8 cellular contexts compared by ENCODE assay signal in genomic region chr2:171434671-171434980, GRCh38. TPM values are rescaled to one million over a fixed set of nuclear protein-coding genes. Genes with fewer than 3 reads are reported as not detected.
A peak's percentile ranks its signal among the peaks of the same experiment; 100 is the strongest.
DNase-seq lines count a peak whose midpoint lies in the region; ATAC-seq and TF ChIP-seq lines count a peak whose summit lies in the region.

No MANE protein-coding gene starts in this region.

- no peak for ATAC-seq in HG02840 (IDR thresholded peaks at IDR 0.05; ENCODE audit: low FRiP score, unreplicated experiment)
- no peak for ATAC-seq in HG03039 (IDR thresholded peaks at IDR 0.05; ENCODE audit: unreplicated experiment)

- peak overlapping the region; percentile 67 to 97 (median 86) for H3K27ac Mint-ChIP-seq in CD8-positive, alpha-beta memory T cell

- H3F3A ChIP-seq in Loucy (ENCODE audit: low read depth): no peaks in the 10 kb centered on the region

- peaks cover 9 to 45% (median 20%) of the 10 kb centered on the region in 3 donors for H3K36me3 Mint-ChIP-seq in CD8-positive, alpha-beta memory T cell

- CTCF ChIA-PET in CD8-positive, alpha-beta memory T cell (lab: Charles Lee): interaction anchor here (1.0 to 3.3 kb wide), 2 partner anchors 18 to 479 kb away, joined by 3 to 12 read pairs; no protein-coding TSS in a partner anchor

- peaks cover 7% of the 10 kb centered on the region for H4K20me1 ChIP-seq in Loucy (ENCODE audit: insufficient read depth, low read length, poor library complexity, severe bottlenecking)

- peak overlapping the region; percentile 89 for H3K4me3 ChIP-seq in CD8-positive, alpha-beta memory T cell (ENCODE audit: low read length)
- H3K4me3 ChIP-seq in Loucy (ENCODE audit: low read length, poor library complexity, severe bottlenecking): peak overlapping the region; percentile 91
- H3K4me3 ChIP-seq in cardiac fibroblast (replicated peaks in 1 of 2; ENCODE audit: low read depth in 2 of 2, low read length in 2 of 2): peak overlapping the region; percentile 74 to 82
- peak overlapping the region; percentile 48 to 78 for H3K4me3 ChIP-seq in uterus

- TF ChIP-seq POLR2A in uterus (IDR thresholded peaks at IDR 0.05): no peak

- H3K27ac ChIP-seq in CD8-positive, alpha-beta memory T cell (ENCODE audit: low read depth, low read length): peak overlapping the region; percentile 87
- H3K27ac ChIP-seq in uterus: peak overlapping the region; percentile 88 to 96

- POLR2A ChIA-PET in CD8-positive, alpha-beta memory T cell (lab: Charles Lee): interaction anchor here (1.7 kb wide), 1 partner anchor 505 kb away, joined by 23 read pairs; the partner anchor contains the start of gene GORASP2

- TF ChIP-seq CTCF in Loucy (conservative IDR thresholded peaks at IDR 0.05; ENCODE audit: low read length) (no peak), cardiac fibroblast (IDR thresholded peaks at IDR 0.05; ENCODE audit: low read depth, low read length) (no peak), uterus (IDR thresholded peaks at IDR 0.05) (peak in 1 of 4 experiments; percentile 14)

- H3K9ac ChIP-seq in Loucy (ENCODE audit: low read depth, low read length, poor library complexity, severe bottlenecking): peak overlapping the region; percentile 91

- H3K4me3 Mint-ChIP-seq in CD8-positive, alpha-beta memory T cell: peak overlapping the region; percentile 76 to 93 (median 89)

- H3K27me3 Mint-ChIP-seq in CD8-positive, alpha-beta memory T cell: no peaks in the 10 kb centered on the region

- no peaks in the 10 kb centered on the region for H3K9me3 ChIP-seq in CD8-positive, alpha-beta memory T cell (ENCODE audit: low read length)
- H3K9me3 ChIP-seq in Loucy (ENCODE audit: insufficient read depth, low read depth, low read length) (peaks cover 15% of the 10 kb centered on the region), uterus (no peaks in the 10 kb centered on the region)

- peaks cover 41 to 63% (median 59%) of the 10 kb centered on the region in 3 donors for H3K4me1 Mint-ChIP-seq in CD8-positive, alpha-beta memory T cell

- intact Hi-C loops in uterus (cut with DNase I; ENCODE audit: low total_unique reads): loop anchor here (10.0 kb wide), 1 partner anchor 90 kb away; the partner anchor contains the start of gene CYBRD1

- peaks cover 18% of the 10 kb centered on the region for H3K4me1 ChIP-seq in CD8-positive, alpha-beta memory T cell (ENCODE audit: insufficient read depth, low read length)
- H3K4me1 ChIP-seq in Loucy (ENCODE audit: insufficient read depth, low read length, poor library complexity, severe bottlenecking) (peaks cover 27% of the 10 kb centered on the region), uterus (no peaks in the 10 kb centered on the region)

- no peaks in the 10 kb centered on the region for H3K27me3 ChIP-seq in CD8-positive, alpha-beta memory T cell (ENCODE audit: insufficient read depth, low read length, poor library complexity, severe bottlenecking)
- no peaks in the 10 kb centered on the region for H3K27me3 ChIP-seq in Loucy (ENCODE audit: insufficient read depth, low read length, poor library complexity, severe bottlenecking)
- H3K27me3 ChIP-seq in uterus: no peaks in the 10 kb centered on the region

- peak overlapping the region; percentile 82 for H3K4me2 ChIP-seq in Loucy (ENCODE audit: low read depth, low read length, poor library complexity, severe bottlenecking)

- H3K9me3 Mint-ChIP-seq in CD8-positive, alpha-beta memory T cell: no peaks in the 10 kb centered on the region

- H2AFZ ChIP-seq in Loucy (ENCODE audit: low read length): peak overlapping the region; percentile 96

- DNase-seq in CD8-positive, alpha-beta memory T cell: peak in 1 of 5 donors; percentile 70
- DNase-seq in cardiac fibroblast (ENCODE audit: low read depth in 2 of 2) (no peak), midbrain (lab: John Stamatoyannopoulos, UW) (peak; percentile 78), uterus (peak in 1 of 2 donors; percentile 42)
- no peak for DNase-seq in effector CD4-positive, alpha-beta T cell

- no peaks in the 10 kb centered on the region for H3K9me2 ChIP-seq in Loucy (replicated peaks; ENCODE audit: low read depth, low read length)

- peaks cover 61% of the 10 kb centered on the region for H3K79me2 ChIP-seq in Loucy (ENCODE audit: insufficient read depth, low read length)

- H3K36me3 ChIP-seq in CD8-positive, alpha-beta memory T cell (ENCODE audit: insufficient read depth, low read length): peaks cover 14% of the 10 kb centered on the region
- no peaks in the 10 kb centered on the region; the same call in 1 of the 2 replicates for H3K36me3 ChIP-seq in Loucy (ENCODE audit: insufficient read depth, low read length)
- no peaks in the 10 kb centered on the region for H3K36me3 ChIP-seq in uterus

RNA-seq across cellular contexts. Expression of gene DCAF17, which starts 0.6 kb away (rescaled TPM):
- total RNA-seq in CD8-positive, alpha-beta memory T cell: 10 to 100 TPM; 19.3 to 19.8 TPM
- polyA plus RNA-seq in CD8-positive, alpha-beta memory T cell: 11.6 TPM
- 10 to 100 TPM; 14.6 to 50.8 (median 23.8) TPM for total RNA-seq in uterus

RNA-seq across cellular contexts. Expression of gene METTL8, which starts 0.8 kb away (rescaled TPM):
- 10 to 100 TPM; 46.0 to 50.5 TPM for total RNA-seq in CD8-positive, alpha-beta memory T cell
- 16.6 TPM for polyA plus RNA-seq in CD8-positive, alpha-beta memory T cell
- 10 to 100 TPM in 3 of 4 donors, 1 to 10 TPM in 1; 6.9 to 33.0 (median 17.7) TPM for total RNA-seq in uterus
